ENCODE assay signal across 17 cellular contexts in the genomic region with DNA sequence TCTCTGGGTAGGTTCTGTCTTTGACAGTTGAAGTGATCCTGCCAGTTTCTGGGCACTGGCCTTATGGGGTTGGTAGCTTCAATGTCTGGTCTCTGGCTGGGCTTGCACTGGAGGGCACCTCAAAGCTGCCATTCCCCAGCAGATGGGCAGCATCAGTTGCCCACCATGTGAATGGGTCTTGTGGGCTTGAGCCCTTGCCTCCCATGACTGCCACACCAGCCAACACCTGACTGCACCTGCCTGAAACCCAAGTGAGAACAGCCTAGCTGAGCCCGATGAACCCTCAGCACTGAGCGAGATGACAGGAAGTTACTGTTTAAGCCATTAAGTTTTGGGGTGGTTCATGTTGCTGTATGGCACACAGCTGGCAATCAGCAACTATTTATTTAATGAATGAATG.
DNase-seq lines count a peak whose midpoint lies in the region; ATAC-seq and TF ChIP-seq lines count a peak whose summit lies in the region.
"Had no signal": no experiment of that assay in that cellular context is flagged by ENCODE, and none has a peak within 500 bp of the region (broad histone marks: within the 10 kb centered on the region; RNA-seq: fewer than 3 reads in every experiment).

No MANE protein-coding gene starts in this region.

- H3K27me3 Mint-ChIP-seq in activated naive CD8-positive, alpha-beta T cell treated with anti-CD3 and anti-CD28 coated beads, Interleukin-2, amount 50 U/mL, for 24 hours = no peaks in the 10 kb centered on the region
- H3K27me3 Mint-ChIP-seq in activated naive CD8-positive, alpha-beta T cell treated with anti-CD3 and anti-CD28 coated beads for 36 hours = no peaks in the 10 kb centered on the region

- no peak overlapping the region for H3K4me2 ChIP-seq in mammary epithelial cell (ENCODE audit: insufficient read depth, low read depth, low read length)
- H3K4me2 ChIP-seq: BLaER1 treated with 17β-estradiol and CSF1 and Interleukin-3, amounts not matched to agents 10 nM and 100 nM had no signal

- H3K4me1 ChIP-seq in colonic mucosa = peaks cover 3% of the 10 kb centered on the region
- H3K4me1 ChIP-seq in mucosa of rectum (ENCODE audit: control insufficient read depth in 2 of 2, insufficient read depth in 2 of 2, low read length in 2 of 2) = peaks cover 14 to 40% of the 10 kb centered on the region in 2 donors
- no peaks in the 10 kb centered on the region for H3K4me1 ChIP-seq in mammary epithelial cell (ENCODE audit: insufficient read depth, low read length)
- H3K4me1 ChIP-seq: HAP-1 had no signal

- no peak for TF ChIP-seq CTCF in colonic mucosa (IDR thresholded peaks at IDR 0.05)
- TF ChIP-seq CTCF in mammary epithelial cell (conservative IDR thresholded peaks at IDR 0.05 in 1 of 2, IDR thresholded peaks at IDR 0.05 in 1 of 2; ENCODE audit: extremely low read depth in 1 of 2, insufficient read depth in 1 of 2, low read depth in 1 of 2, low read length in 2 of 2) = no peak

- no TSS peak for BruUV-seq in mammary epithelial cell (replicated peaks; lab: Mats Ljungman, UMichigan)

- WGBS in mammary epithelial cell (ENCODE audit: low coverage, missing lambda C conversion rate) = 100% methylated on average over 2 of the region's 2 CpGs

- no peaks in the 10 kb centered on the region for H3K27me3 ChIP-seq in colonic mucosa
- H3K27me3 ChIP-seq in mucosa of rectum (ENCODE audit: control insufficient read depth in 2 of 2, insufficient read depth in 2 of 2, low read length in 2 of 2) = no peaks in the 10 kb centered on the region
- no peaks in the 10 kb centered on the region for H3K27me3 ChIP-seq in mammary epithelial cell (ENCODE audit: insufficient read depth, low read length)
- H3K27me3 ChIP-seq: BLaER1 treated with 17β-estradiol and CSF1 and Interleukin-3, amounts not matched to agents 10 nM and 100 nM had no signal

- H3K36me3 Mint-ChIP-seq in activated naive CD8-positive, alpha-beta T cell treated with anti-CD3 and anti-CD28 coated beads, Interleukin-2, amount 50 U/mL, for 24 hours (ENCODE audit: low read depth) = no peaks in the 10 kb centered on the region
- no peaks in the 10 kb centered on the region for H3K36me3 Mint-ChIP-seq in activated naive CD8-positive, alpha-beta T cell treated with anti-CD3 and anti-CD28 coated beads for 36 hours
- H3K36me3 Mint-ChIP-seq: CD8-positive, alpha-beta T cell had no signal

- intact Hi-C loops in colonic mucosa (cut with DNase I) (no loop called here), mammary epithelial cell (cut with micrococcal nuclease) (no loop called here)

- H3K27ac Mint-ChIP-seq in activated naive CD8-positive, alpha-beta T cell treated with anti-CD3 and anti-CD28 coated beads, Interleukin-2, amount 50 U/mL, for 24 hours = peak overlapping the region; percentile 15
- no peak overlapping the region for H3K27ac Mint-ChIP-seq in activated naive CD8-positive, alpha-beta T cell treated with anti-CD3 and anti-CD28 coated beads for 36 hours
- H3K27ac Mint-ChIP-seq: B cell; CD8-positive, alpha-beta T cell had no signal

- ATAC-seq in activated naive CD8-positive, alpha-beta T cell treated with anti-CD3 and anti-CD28 coated beads, Interleukin-2, amount 50 U/mL, for 24 hours = no peak
- ATAC-seq: CD8-positive, alpha-beta T cell; K562 had no signal

- H3K9me3 Mint-ChIP-seq in activated naive CD8-positive, alpha-beta T cell treated with anti-CD3 and anti-CD28 coated beads, Interleukin-2, amount 50 U/mL, for 24 hours = no peaks in the 10 kb centered on the region
- no peaks in the 10 kb centered on the region for H3K9me3 Mint-ChIP-seq in activated naive CD8-positive, alpha-beta T cell treated with anti-CD3 and anti-CD28 coated beads for 36 hours
- H3K9me3 Mint-ChIP-seq: CD8-positive, alpha-beta T cell had no signal

- H3K4me3 ChIP-seq in colonic mucosa = no peak overlapping the region
- H3K4me3 ChIP-seq in mucosa of rectum (ENCODE audit: low read length in 2 of 2) = no peak overlapping the region
- H3K4me3 ChIP-seq in mammary epithelial cell (replicated peaks in 1 of 3; ENCODE audit: insufficient read depth in 1 of 3, low read depth in 2 of 3, low read length in 3 of 3) = no peak overlapping the region
- H3K4me3 ChIP-seq: BLaER1 treated with 17β-estradiol and CSF1 and Interleukin-3, amounts not matched to agents 10 nM and 100 nM; HAP-1; K562 had no signal

- in situ Hi-C loops in mammary epithelial cell (cut with MboI; ENCODE audit: low sequenced_read_pairs in 2 of 2) = no loop called here

- no peaks in the 10 kb centered on the region for H3K4me1 Mint-ChIP-seq in activated naive CD8-positive, alpha-beta T cell treated with anti-CD3 and anti-CD28 coated beads, Interleukin-2, amount 50 U/mL, for 24 hours
- no peaks in the 10 kb centered on the region for H3K4me1 Mint-ChIP-seq in activated naive CD8-positive, alpha-beta T cell treated with anti-CD3 and anti-CD28 coated beads for 36 hours
- H3K4me1 Mint-ChIP-seq: B cell had no signal

- no peak for DNase-seq in activated naive CD8-positive, alpha-beta T cell treated with anti-CD3 and anti-CD28 coated beads, Interleukin-2, amount 50 U/mL, for 24 hours
- no peak for DNase-seq in activated naive CD8-positive, alpha-beta T cell treated with anti-CD3 and anti-CD28 coated beads for 36 hours
- DNase-seq in colonic mucosa = peak; percentile 35
- no peak for DNase-seq in DMS153 treated with DMSO at 0.1 percent for 48 hours (lab: John Stamatoyannopoulos, UW; ENCODE audit: unreplicated experiment)
- no peak for DNase-seq in HuH-7 (ENCODE audit: low spot score)
- DNase-seq in mammary epithelial cell = no peak
- DNase-seq: CD8-positive, alpha-beta T cell; COR-L47; DMS 273 treated with DMSO at 0.1 percent for 48 hours; DMS79 treated with DMSO at 0.1 percent for 48 hours; GF-D8; GOT3 had no signal

- H3K4me3 Mint-ChIP-seq in activated naive CD8-positive, alpha-beta T cell treated with anti-CD3 and anti-CD28 coated beads, Interleukin-2, amount 50 U/mL, for 24 hours = no peak overlapping the region
- H3K4me3 Mint-ChIP-seq in activated naive CD8-positive, alpha-beta T cell treated with anti-CD3 and anti-CD28 coated beads for 36 hours = no peak overlapping the region
- H3K4me3 Mint-ChIP-seq: B cell; CD8-positive, alpha-beta T cell had no signal

- H3K27ac ChIP-seq in colonic mucosa (no peak overlapping the region), mucosa of rectum (ENCODE audit: low read depth in 2 of 2, low read length in 2 of 2) (peak overlapping the region; percentile 13 to 34), mammary epithelial cell (ENCODE audit: insufficient read depth, low read depth, low read length) (no peak overlapping the region)
- H3K27ac ChIP-seq: BLaER1 treated with 17β-estradiol and CSF1 and Interleukin-3, amounts not matched to agents 10 nM and 100 nM had no signal

- no peaks in the 10 kb centered on the region for H3K79me2 ChIP-seq in mammary epithelial cell (ENCODE audit: insufficient read depth, low read length)

- dilution Hi-C loops in mammary epithelial cell (cut with HindIII; ENCODE audit: low sequenced_read_pairs) = no loop called here

- no peaks in the 10 kb centered on the region for H3K36me3 ChIP-seq in colonic mucosa
- H3K36me3 ChIP-seq in mucosa of rectum (ENCODE audit: control insufficient read depth in 2 of 2, insufficient read depth in 2 of 2, low read length in 2 of 2) = no peaks in the 10 kb centered on the region
- no peaks in the 10 kb centered on the region for H3K36me3 ChIP-seq in mammary epithelial cell (ENCODE audit: insufficient read depth, low read length)
- H3K36me3 ChIP-seq: BLaER1 treated with 17β-estradiol and CSF1 and Interleukin-3, amounts not matched to agents 10 nM and 100 nM; HAP-1 had no signal

- H3K9ac ChIP-seq in colonic mucosa (ENCODE audit: low read depth in 2 of 2, low read length in 2 of 2) = no peak overlapping the region
- no peak overlapping the region for H3K9ac ChIP-seq in mucosa of rectum (ENCODE audit: low read depth in 1 of 2, low read length in 2 of 2)
- H3K9ac ChIP-seq in mammary epithelial cell (ENCODE audit: insufficient read depth, low read length) = no peak overlapping the region
- H3K9ac ChIP-seq: BLaER1 treated with 17β-estradiol and CSF1 and Interleukin-3, amounts not matched to agents 10 nM and 100 nM had no signal

- no peak overlapping the region for H2AFZ ChIP-seq in mammary epithelial cell (ENCODE audit: low read depth, low read length)

- CTCF ChIA-PET in mammary epithelial cell (lab: Charles Lee; ENCODE audit: low non-redundant PET) = no interaction called here

- H4K20me1 ChIP-seq in mammary epithelial cell (ENCODE audit: insufficient read depth, low read length) = no peaks in the 10 kb centered on the region
- H4K20me1 ChIP-seq: BLaER1 treated with 17β-estradiol and CSF1 and Interleukin-3, amounts not matched to agents 10 nM and 100 nM had no signal

- no peaks in the 10 kb centered on the region for H3K9me3 ChIP-seq in colonic mucosa
- H3K9me3 ChIP-seq in mucosa of rectum (ENCODE audit: control insufficient read depth in 2 of 2, low read length in 2 of 2) = no peaks in the 10 kb centered on the region
- H3K9me3 ChIP-seq in mammary epithelial cell (replicated peaks; ENCODE audit: insufficient read depth, low read length) = peaks cover 2% of the 10 kb centered on the region
- H3K9me3 ChIP-seq: HAP-1 had no signal

Comparison
In these comparisons a context has a peak if more than half of its experiments do, and no peak if none do; other contexts are left out.
1. H3K27ac ChIP-seq: peak in mucosa of rectum (2 of 2); none in colonic mucosa (single experiment) and mammary epithelial cell (single experiment).